ENCODE assay signal across 1 cellular context in genomic region chr21:39525129-39525528, GRCh38.
TF ChIP-seq lines count a peak whose summit lies in the region.

No MANE protein-coding gene starts in this region.

TF ChIP-seq in H1, 55 proteins besides CTCF, POLR2A, EP300 and RAD21:
- TF ChIP-seq JUND (IDR thresholded peaks at IDR 0.05; ENCODE audit: low read length) (no peak), CHD1 (IDR thresholded peaks at IDR 0.05; ENCODE audit: low read depth, low read length) (no peak), TAF7 (optimal IDR thresholded peaks at IDR 0.05; ENCODE audit: borderline replicate concordance, low read depth, low read length) (no peak), KDM5A (IDR thresholded peaks at IDR 0.05; ENCODE audit: low read length) (no peak), NANOG (IDR thresholded peaks at IDR 0.05; ENCODE audit: insufficient read depth, low read depth, low read length, poor library complexity, severe bottlenecking) (no peak), EZH2 (IDR thresholded peaks at IDR 0.05; ENCODE audit: low read depth, low read length, severe bottlenecking) (no peak), CREB1 (IDR thresholded peaks at IDR 0.05) (no peak), SIRT6 (IDR thresholded peaks at IDR 0.05; ENCODE audit: low read length) (no peak)
